In genomic region chr10:77971804-77972144, GRCh38 we compare ENCODE assay signal across 12 cellular contexts. TPM values are rescaled to one million over a fixed set of nuclear protein-coding genes. Genes with fewer than 3 reads are reported as not detected.
A peak's percentile ranks its signal among the peaks of the same experiment; 100 is the strongest.
DNase-seq lines count a peak whose midpoint lies in the region; ATAC-seq, FAIRE-seq and TF ChIP-seq lines count a peak whose summit lies in the region.
"Had no signal": no experiment of that assay in that cellular context is flagged by ENCODE, and none has a peak within 500 bp of the region (broad histone marks: within the 10 kb centered on the region; RNA-seq: fewer than 3 reads in every experiment).

No MANE protein-coding gene starts in this region.

- intact Hi-C loops in esophagus muscularis mucosa (cut with DNase I) = loop anchor here (5.0 kb wide), 1 partner anchor 44 kb away; the partner anchor contains the start of gene DLG5
- intact Hi-C loops in posterior vena cava (cut with DNase I) = loop anchor here (5.0 to 10.0 kb wide), 2 partner anchors 124 to 127 kb away; no protein-coding TSS in a partner anchor

- H3K9me3 ChIP-seq in A549 = no peaks in the 10 kb centered on the region
- H3K9me3 ChIP-seq in esophagus muscularis mucosa = no peaks in the 10 kb centered on the region

- peak overlapping the region; percentile 41; the same call in 2 of the 3 replicates for H3K4me2 ChIP-seq in A549

- TF ChIP-seq CTCF in A549 (IDR thresholded peaks at IDR 0.05) (no peak), RWPE1 (conservative IDR thresholded peaks at IDR 0.05; ENCODE audit: low read depth) (no peak), esophagus muscularis mucosa (IDR thresholded peaks at IDR 0.05) (no peak)

- no peak for TF ChIP-seq EP300 in A549 (IDR thresholded peaks at IDR 0.05)
- no peak for TF ChIP-seq EP300 in esophagus muscularis mucosa (IDR thresholded peaks at IDR 0.05)

- ATAC-seq in A549 (no peak), GM18867 (IDR thresholded peaks at IDR 0.05; ENCODE audit: unreplicated experiment) (no peak)

- peaks cover 0 to 8% (median 6%) of the 10 kb centered on the region in 4 donors for H3K36me3 ChIP-seq in esophagus muscularis mucosa

- H3K4me1 ChIP-seq in A549 (peaks cover 17% of the 10 kb centered on the region), esophagus muscularis mucosa (peaks cover 14 to 63% (median 61%) of the 10 kb centered on the region in 4 donors)

- TF ChIP-seq POLR2A in A549 (IDR thresholded peaks at IDR 0.05; ENCODE audit: low read length) = no peak
- no peak for TF ChIP-seq POLR2A in esophagus muscularis mucosa (IDR thresholded peaks at IDR 0.05; ENCODE audit: low read depth)

- H3K4me3 ChIP-seq in A549 = no peak overlapping the region
- no peak overlapping the region for H3K4me3 ChIP-seq in esophagus muscularis mucosa

- H3K27ac ChIP-seq in A549 (peak overlapping the region in 1 of 2 experiments; percentile 40; a peak in 3 of 6 replicates), RWPE1 (peak overlapping the region; percentile 72), esophagus muscularis mucosa (replicated peaks in 1 of 4) (peak overlapping the region; percentile 81 to 94 (median 84))

- 93% methylated on average over 3 of the region's 3 CpGs for WGBS in A549 (ENCODE audit: missing lambda C conversion rate)
- WGBS in esophagus muscularis mucosa = 84% methylated on average over 3 of the region's 3 CpGs

- DNase-seq in A549 (ENCODE audit: low read depth in 1 of 2, low spot score in 1 of 2) = no peak
- DNase-seq in RWPE1 (ENCODE audit: low spot score) = no peak
- no peak for DNase-seq in esophagus muscularis mucosa (ENCODE audit: extremely low spot score)
- peak; percentile 22 for DNase-seq in posterior vena cava (ENCODE audit: low spot score)
- DNase-seq in ureter (ENCODE audit: low spot score) = no peak
- no peak for DNase-seq in HPDE6-E6E7 (ENCODE audit: extremely low spot score)
- DNase-seq in NCI-H82 (lab: John Stamatoyannopoulos, UW) = no peak
- DNase-seq: activated CD8-positive, alpha-beta memory T cell treated with anti-CD3 and anti-CD28 coated beads for 24 hours; NCI-H1092; NCI-H526 treated with DMSO at 0.1 percent for 48 hours; stimulated activated naive CD4-positive, alpha-beta T cell treated with Interleukin-2 at 50 U/mL for 16 hours had no signal

- TF ChIP-seq RAD21 in A549 (conservative IDR thresholded peaks at IDR 0.05 in 1 of 2, IDR thresholded peaks at IDR 0.05 in 1 of 2) = no peak

- POLR2A ChIA-PET in A549 (lab: Yijun Ruan, JAX) = no interaction called here
- POLR2A ChIA-PET in RWPE1 (lab: Yijun Ruan, JAX; ENCODE audit: low non-redundant PET) = no interaction called here

- FAIRE-seq in A549 (lab: Jason Lieb, UNC) = no peak

- CTCF ChIA-PET in A549 (lab: Yijun Ruan, JAX) = interaction anchor here (1.3 kb wide), 1 partner anchor 81 kb away, joined by 5 read pairs; no protein-coding TSS in a partner anchor
- CTCF ChIA-PET in RWPE1 (lab: Yijun Ruan, JAX) = interaction anchor here (0.6 to 1.2 kb wide), 4 partner anchors 32 to 138 kb away, joined by 3 to 7 read pairs (median 4); no protein-coding TSS in a partner anchor

- no peaks in the 10 kb centered on the region for H3K27me3 ChIP-seq in esophagus muscularis mucosa

TF ChIP-seq in A549, 52 proteins besides CTCF, POLR2A, EP300 and RAD21:
- TF ChIP-seq CHD2 (IDR thresholded peaks at IDR 0.05; ENCODE audit: low read length, partially characterized antibody) = no peak
- TF ChIP-seq REST (IDR thresholded peaks at IDR 0.05) = no peak
- TF ChIP-seq RCOR1 (IDR thresholded peaks at IDR 0.05; ENCODE audit: low read depth, low read length) = no peak
- no peak for TF ChIP-seq BHLHE40 (IDR thresholded peaks at IDR 0.05; ENCODE audit: low read depth, low read length)
- TF ChIP-seq NFE2L2 (conservative IDR thresholded peaks at IDR 0.05; ENCODE audit: low read length) = no peak
- TF ChIP-seq JUN (IDR thresholded peaks at IDR 0.05) = no peak
- no peak for TF ChIP-seq CBX2 (IDR thresholded peaks at IDR 0.05; ENCODE audit: borderline replicate concordance, low read depth)
- TF ChIP-seq ESRRA (IDR thresholded peaks at IDR 0.05; ENCODE audit: borderline replicate concordance, low read length) = no peak
- no peak for TF ChIP-seq MYC (IDR thresholded peaks at IDR 0.05; ENCODE audit: borderline replicate concordance, low read length)
- no peak for TF ChIP-seq SREBF2 (IDR thresholded peaks at IDR 0.05)
- TF ChIP-seq KDM5A (IDR thresholded peaks at IDR 0.05) = no peak

RNA-seq across cellular contexts. Expression of gene DLG5, which starts 45.2 kb away (rescaled TPM):
- polyA plus RNA-seq in A549 (2011; rRNA removed) (17.0 and 23.3 TPM in 2 replicates), A549 (2017; fragmentation: RNase III; extraction: RNeasy Plus Mini Kit Qiagen cat#74134 plus additional on column Dnase treatment) (28.0 to 30.9 TPM (median 29.4 TPM) in 3 replicates)
- 25.8 and 30.8 TPM in 2 replicates for polyA plus RNA-seq in A549 (2012; cell fraction: cytosol; rRNA removed)
- polyA plus RNA-seq in A549 (2012; cell fraction: nucleus; rRNA removed) = 60.4 and 73.8 TPM in 2 replicates
- 36.7 and 38.4 TPM in 2 replicates for polyA minus RNA-seq in A549 (2011; rRNA and poly(A)+ RNA removed)
- total RNA-seq in esophagus muscularis mucosa (100 to 1,000 TPM in 1 of 4 donors, 10 to 100 TPM in 3; 55.7 to 120 (median 76.6) TPM), posterior vena cava (10 to 100 TPM; 34.4 to 39.9 TPM), ureter (75.7 TPM)

RNA-seq across cellular contexts. Expression of gene POLR3A, which starts 57.5 kb away (rescaled TPM):
- polyA plus RNA-seq in A549 (2011; rRNA removed) (17.7 and 19.0 TPM in 2 replicates), A549 (2017; fragmentation: RNase III; extraction: RNeasy Plus Mini Kit Qiagen cat#74134 plus additional on column Dnase treatment) (10.9 to 11.5 TPM (median 11.5 TPM) in 3 replicates)
- polyA plus RNA-seq in A549 (2012; cell fraction: cytosol; rRNA removed) = 6.9 and 7.9 TPM in 2 replicates
- 12.6 and 16.8 TPM in 2 replicates for polyA plus RNA-seq in A549 (2012; cell fraction: nucleus; rRNA removed)
- polyA minus RNA-seq in A549 (2011; rRNA and poly(A)+ RNA removed) = 32.2 and 34.9 TPM in 2 replicates
- total RNA-seq in esophagus muscularis mucosa (10 to 100 TPM in 1 of 4 donors, 1 to 10 TPM in 3; 9.3 to 12.8 (median 9.9) TPM), posterior vena cava (10 to 100 TPM in 1 of 2 donors, 1 to 10 TPM in 1; 8.2 to 10.1 TPM), ureter (20.6 TPM)
